Comparison of ENCODE assay signal across 1 cellular context in the genomic region with DNA sequence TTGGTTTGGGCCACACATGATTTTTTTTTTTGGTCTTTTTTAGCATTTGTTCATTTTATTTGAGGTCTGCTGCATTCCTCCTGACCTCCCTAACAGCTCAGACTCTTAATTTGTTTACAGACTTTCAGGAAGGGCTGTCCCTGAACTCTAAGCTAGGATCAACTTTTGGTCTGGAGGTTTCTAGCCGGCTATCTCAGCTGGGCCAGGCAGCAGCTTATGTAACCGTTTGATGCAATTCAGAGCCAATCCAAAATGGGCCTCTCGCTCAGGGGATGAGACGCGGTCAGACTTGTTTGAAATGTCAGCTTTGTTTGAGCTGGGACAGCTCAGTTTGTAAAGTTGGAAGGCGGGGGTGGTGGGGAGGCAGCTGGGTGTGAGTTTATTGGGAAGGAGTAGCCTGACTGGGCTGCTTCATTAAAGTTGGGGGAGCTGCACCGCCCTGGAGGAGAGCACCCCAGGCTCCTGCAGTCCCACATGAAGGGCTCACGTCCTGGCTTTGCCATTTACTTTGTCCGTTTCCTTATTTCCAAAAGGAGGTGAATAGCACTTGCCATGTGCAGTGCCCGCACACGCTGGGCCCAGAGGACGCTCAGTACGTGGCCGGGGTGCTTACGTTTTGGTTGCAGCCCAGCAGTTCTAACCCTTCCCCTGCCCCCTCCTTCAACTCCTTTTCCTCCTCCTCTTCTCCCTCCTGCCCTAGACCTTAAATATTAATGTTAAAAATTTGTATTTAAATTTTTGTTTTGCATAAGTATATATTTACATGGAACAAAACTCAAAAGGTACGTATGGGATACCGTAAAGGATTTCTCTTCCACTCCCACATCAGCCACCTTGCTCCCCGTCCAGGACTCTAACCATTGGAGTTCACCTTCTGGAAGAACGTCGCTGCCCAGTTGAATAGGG.
A peak's percentile ranks its signal among the peaks of the same experiment; 100 is the strongest.
TF ChIP-seq lines count a peak whose summit lies in the region.

No MANE protein-coding gene starts in this region.

TF ChIP-seq in HepG2, 621 proteins besides CTCF, POLR2A, EP300 and RAD21 (continued from another document and continues in another):
- TF ChIP-seq, protein P1, sequence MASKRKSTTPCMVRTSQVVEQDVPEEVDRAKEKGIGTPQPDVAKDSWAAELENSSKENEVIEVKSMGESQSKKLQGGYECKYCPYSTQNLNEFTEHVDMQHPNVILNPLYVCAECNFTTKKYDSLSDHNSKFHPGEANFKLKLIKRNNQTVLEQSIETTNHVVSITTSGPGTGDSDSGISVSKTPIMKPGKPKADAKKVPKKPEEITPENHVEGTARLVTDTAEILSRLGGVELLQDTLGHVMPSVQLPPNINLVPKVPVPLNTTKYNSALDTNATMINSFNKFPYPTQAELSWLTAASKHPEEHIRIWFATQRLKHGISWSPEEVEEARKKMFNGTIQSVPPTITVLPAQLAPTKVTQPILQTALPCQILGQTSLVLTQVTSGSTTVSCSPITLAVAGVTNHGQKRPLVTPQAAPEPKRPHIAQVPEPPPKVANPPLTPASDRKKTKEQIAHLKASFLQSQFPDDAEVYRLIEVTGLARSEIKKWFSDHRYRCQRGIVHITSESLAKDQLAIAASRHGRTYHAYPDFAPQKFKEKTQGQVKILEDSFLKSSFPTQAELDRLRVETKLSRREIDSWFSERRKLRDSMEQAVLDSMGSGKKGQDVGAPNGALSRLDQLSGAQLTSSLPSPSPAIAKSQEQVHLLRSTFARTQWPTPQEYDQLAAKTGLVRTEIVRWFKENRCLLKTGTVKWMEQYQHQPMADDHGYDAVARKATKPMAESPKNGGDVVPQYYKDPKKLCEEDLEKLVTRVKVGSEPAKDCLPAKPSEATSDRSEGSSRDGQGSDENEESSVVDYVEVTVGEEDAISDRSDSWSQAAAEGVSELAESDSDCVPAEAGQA (IDR thresholded peaks at IDR 0.05; ENCODE audit: low read depth), result peak; percentile 75
- TF ChIP-seq, protein P1 (CRISPR knock-in tag; IDR thresholded peaks at IDR 0.05; ENCODE audit: borderline replicate concordance), result no peak
- TF ChIP-seq, protein P2, sequence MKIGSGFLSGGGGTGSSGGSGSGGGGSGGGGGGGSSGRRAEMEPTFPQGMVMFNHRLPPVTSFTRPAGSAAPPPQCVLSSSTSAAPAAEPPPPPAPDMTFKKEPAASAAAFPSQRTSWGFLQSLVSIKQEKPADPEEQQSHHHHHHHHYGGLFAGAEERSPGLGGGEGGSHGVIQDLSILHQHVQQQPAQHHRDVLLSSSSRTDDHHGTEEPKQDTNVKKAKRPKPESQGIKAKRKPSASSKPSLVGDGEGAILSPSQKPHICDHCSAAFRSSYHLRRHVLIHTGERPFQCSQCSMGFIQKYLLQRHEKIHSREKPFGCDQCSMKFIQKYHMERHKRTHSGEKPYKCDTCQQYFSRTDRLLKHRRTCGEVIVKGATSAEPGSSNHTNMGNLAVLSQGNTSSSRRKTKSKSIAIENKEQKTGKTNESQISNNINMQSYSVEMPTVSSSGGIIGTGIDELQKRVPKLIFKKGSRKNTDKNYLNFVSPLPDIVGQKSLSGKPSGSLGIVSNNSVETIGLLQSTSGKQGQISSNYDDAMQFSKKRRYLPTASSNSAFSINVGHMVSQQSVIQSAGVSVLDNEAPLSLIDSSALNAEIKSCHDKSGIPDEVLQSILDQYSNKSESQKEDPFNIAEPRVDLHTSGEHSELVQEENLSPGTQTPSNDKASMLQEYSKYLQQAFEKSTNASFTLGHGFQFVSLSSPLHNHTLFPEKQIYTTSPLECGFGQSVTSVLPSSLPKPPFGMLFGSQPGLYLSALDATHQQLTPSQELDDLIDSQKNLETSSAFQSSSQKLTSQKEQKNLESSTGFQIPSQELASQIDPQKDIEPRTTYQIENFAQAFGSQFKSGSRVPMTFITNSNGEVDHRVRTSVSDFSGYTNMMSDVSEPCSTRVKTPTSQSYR (CRISPR knock-in tag; IDR thresholded peaks at IDR 0.05; ENCODE audit: borderline replicate concordance), result peak; percentile 75; the same call in 1 of the 2 replicates
- TF ChIP-seq RFX1 (IDR thresholded peaks at IDR 0.05) (no peak), TGIF2 (CRISPR knock-in tag; IDR thresholded peaks at IDR 0.05) (peak; percentile 92), HOXA9 (CRISPR knock-in tag; IDR thresholded peaks at IDR 0.05; ENCODE audit: borderline replicate concordance) (no peak), FLYWCH1 (CRISPR knock-in tag; IDR thresholded peaks at IDR 0.05) (0 out of 2 replicates have a peak, but pooled peaks have one; percentile 60), FOXK2 (IDR thresholded peaks at IDR 0.05) (peak; percentile 66; the same call in 1 of the 2 replicates), PHF8 (CRISPR knock-in tag; IDR thresholded peaks at IDR 0.05) (peak; percentile 44), RBM39 (IDR thresholded peaks at IDR 0.05; ENCODE audit: low read depth, low read length, poor library complexity, severe bottlenecking) (no peak), GTF2F1 (IDR thresholded peaks at IDR 0.05; ENCODE audit: low read length) (no peak; the same call in 1 of the 2 replicates), ISL2 (CRISPR knock-in tag; IDR thresholded peaks at IDR 0.05) (peak; percentile 95), NR2F2 (IDR thresholded peaks at IDR 0.05; ENCODE audit: borderline replicate concordance, low read depth) (peak; percentile 86; the same call in 1 of the 2 replicates), HDAC2 (CRISPR knock-in tag; IDR thresholded peaks at IDR 0.05) (peak; percentile 96), GABPB1 (CRISPR knock-in tag; IDR thresholded peaks at IDR 0.05) (peak; percentile 53; the same call in 1 of the 2 replicates), KLF16 (CRISPR knock-in tag; IDR thresholded peaks at IDR 0.05) (peak in 1 of 2 experiments; percentile 96; a peak in 2 of 4 replicates), ZNF44 (CRISPR knock-in tag; IDR thresholded peaks at IDR 0.05) (peak; percentile 55; the same call in 1 of the 2 replicates), ZNF354B (CRISPR knock-in tag; IDR thresholded peaks at IDR 0.05) (peak; percentile 83), ZNF782 (CRISPR knock-in tag; IDR thresholded peaks at IDR 0.05; ENCODE audit: borderline replicate concordance) (peak; percentile 51; the same call in 1 of the 2 replicates), GFI1 (CRISPR knock-in tag; IDR thresholded peaks at IDR 0.05; ENCODE audit: borderline replicate concordance) (peak; percentile 98)
- TF ChIP-seq, protein P3, sequence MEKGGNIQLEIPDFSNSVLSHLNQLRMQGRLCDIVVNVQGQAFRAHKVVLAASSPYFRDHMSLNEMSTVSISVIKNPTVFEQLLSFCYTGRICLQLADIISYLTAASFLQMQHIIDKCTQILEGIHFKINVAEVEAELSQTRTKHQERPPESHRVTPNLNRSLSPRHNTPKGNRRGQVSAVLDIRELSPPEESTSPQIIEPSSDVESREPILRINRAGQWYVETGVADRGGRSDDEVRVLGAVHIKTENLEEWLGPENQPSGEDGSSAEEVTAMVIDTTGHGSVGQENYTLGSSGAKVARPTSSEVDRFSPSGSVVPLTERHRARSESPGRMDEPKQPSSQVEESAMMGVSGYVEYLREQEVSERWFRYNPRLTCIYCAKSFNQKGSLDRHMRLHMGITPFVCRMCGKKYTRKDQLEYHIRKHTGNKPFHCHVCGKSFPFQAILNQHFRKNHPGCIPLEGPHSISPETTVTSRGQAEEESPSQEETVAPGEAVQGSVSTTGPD (CRISPR knock-in tag; IDR thresholded peaks at IDR 0.05), result peak; percentile 21; the same call in 1 of the 2 replicates
- TF ChIP-seq, protein P4, sequence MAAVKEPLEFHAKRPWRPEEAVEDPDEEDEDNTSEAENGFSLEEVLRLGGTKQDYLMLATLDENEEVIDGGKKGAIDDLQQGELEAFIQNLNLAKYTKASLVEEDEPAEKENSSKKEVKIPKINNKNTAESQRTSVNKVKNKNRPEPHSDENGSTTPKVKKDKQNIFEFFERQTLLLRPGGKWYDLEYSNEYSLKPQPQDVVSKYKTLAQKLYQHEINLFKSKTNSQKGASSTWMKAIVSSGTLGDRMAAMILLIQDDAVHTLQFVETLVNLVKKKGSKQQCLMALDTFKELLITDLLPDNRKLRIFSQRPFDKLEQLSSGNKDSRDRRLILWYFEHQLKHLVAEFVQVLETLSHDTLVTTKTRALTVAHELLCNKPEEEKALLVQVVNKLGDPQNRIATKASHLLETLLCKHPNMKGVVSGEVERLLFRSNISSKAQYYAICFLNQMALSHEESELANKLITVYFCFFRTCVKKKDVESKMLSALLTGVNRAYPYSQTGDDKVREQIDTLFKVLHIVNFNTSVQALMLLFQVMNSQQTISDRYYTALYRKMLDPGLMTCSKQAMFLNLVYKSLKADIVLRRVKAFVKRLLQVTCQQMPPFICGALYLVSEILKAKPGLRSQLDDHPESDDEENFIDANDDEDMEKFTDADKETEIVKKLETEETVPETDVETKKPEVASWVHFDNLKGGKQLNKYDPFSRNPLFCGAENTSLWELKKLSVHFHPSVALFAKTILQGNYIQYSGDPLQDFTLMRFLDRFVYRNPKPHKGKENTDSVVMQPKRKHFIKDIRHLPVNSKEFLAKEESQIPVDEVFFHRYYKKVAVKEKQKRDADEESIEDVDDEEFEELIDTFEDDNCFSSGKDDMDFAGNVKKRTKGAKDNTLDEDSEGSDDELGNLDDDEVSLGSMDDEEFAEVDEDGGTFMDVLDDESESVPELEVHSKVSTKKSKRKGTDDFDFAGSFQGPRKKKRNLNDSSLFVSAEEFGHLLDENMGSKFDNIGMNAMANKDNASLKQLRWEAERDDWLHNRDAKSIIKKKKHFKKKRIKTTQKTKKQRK (IDR thresholded peaks at IDR 0.05; ENCODE audit: low read length), result no peak
- TF ChIP-seq, protein P5, sequence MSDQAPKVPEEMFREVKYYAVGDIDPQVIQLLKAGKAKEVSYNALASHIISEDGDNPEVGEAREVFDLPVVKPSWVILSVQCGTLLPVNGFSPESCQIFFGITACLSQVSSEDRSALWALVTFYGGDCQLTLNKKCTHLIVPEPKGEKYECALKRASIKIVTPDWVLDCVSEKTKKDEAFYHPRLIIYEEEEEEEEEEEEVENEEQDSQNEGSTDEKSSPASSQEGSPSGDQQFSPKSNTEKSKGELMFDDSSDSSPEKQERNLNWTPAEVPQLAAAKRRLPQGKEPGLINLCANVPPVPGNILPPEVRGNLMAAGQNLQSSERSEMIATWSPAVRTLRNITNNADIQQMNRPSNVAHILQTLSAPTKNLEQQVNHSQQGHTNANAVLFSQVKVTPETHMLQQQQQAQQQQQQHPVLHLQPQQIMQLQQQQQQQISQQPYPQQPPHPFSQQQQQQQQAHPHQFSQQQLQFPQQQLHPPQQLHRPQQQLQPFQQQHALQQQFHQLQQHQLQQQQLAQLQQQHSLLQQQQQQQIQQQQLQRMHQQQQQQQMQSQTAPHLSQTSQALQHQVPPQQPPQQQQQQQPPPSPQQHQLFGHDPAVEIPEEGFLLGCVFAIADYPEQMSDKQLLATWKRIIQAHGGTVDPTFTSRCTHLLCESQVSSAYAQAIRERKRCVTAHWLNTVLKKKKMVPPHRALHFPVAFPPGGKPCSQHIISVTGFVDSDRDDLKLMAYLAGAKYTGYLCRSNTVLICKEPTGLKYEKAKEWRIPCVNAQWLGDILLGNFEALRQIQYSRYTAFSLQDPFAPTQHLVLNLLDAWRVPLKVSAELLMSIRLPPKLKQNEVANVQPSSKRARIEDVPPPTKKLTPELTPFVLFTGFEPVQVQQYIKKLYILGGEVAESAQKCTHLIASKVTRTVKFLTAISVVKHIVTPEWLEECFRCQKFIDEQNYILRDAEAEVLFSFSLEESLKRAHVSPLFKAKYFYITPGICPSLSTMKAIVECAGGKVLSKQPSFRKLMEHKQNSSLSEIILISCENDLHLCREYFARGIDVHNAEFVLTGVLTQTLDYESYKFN (CRISPR knock-in tag; conservative IDR thresholded peaks at IDR 0.05), result peak; percentile 98
- TF ChIP-seq, protein P6, sequence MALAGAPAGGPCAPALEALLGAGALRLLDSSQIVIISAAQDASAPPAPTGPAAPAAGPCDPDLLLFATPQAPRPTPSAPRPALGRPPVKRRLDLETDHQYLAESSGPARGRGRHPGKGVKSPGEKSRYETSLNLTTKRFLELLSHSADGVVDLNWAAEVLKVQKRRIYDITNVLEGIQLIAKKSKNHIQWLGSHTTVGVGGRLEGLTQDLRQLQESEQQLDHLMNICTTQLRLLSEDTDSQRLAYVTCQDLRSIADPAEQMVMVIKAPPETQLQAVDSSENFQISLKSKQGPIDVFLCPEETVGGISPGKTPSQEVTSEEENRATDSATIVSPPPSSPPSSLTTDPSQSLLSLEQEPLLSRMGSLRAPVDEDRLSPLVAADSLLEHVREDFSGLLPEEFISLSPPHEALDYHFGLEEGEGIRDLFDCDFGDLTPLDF (CRISPR knock-in tag; IDR thresholded peaks at IDR 0.05), result no peak
- TF ChIP-seq, protein P7, sequence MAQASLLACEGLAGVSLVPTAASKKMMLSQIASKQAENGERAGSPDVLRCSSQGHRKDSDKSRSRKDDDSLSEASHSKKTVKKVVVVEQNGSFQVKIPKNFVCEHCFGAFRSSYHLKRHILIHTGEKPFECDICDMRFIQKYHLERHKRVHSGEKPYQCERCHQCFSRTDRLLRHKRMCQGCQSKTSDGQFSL (CRISPR knock-in tag; IDR thresholded peaks at IDR 0.05), result peak; percentile 31
